Comparison of ENCODE assay signal across 20 cellular contexts in genomic region chr14:34616360-34616759, GRCh38. TPM values are rescaled to one million over a fixed set of nuclear protein-coding genes. Genes with fewer than 3 reads are reported as not detected.
DNase-seq lines count a peak whose midpoint lies in the region; ATAC-seq and TF ChIP-seq lines count a peak whose summit lies in the region.
"Had no signal": no experiment of that assay in that cellular context is flagged by ENCODE, and none has a peak within 500 bp of the region (broad histone marks: within the 10 kb centered on the region; RNA-seq: fewer than 3 reads in every experiment).

No MANE protein-coding gene starts in this region.

- DNase-seq in activated CD8-positive, alpha-beta memory T cell treated with anti-CD3 and anti-CD28 coated beads for 24 hours: peak; percentile 11
- DNase-seq in activated CD8-positive, alpha-beta memory T cell treated with anti-CD3 and anti-CD28 coated beads, Interleukin-2, amount 50 U/mL, for 48 hours: no peak
- DNase-seq in T-helper 17 cell: no peak
- DNase-seq in endodermal cell: peak; percentile 13
- DNase-seq in osteocyte (ENCODE audit: extremely low spot score, unreplicated experiment): peak; percentile 7
- no peak for DNase-seq in activated T-helper 1 cell treated with anti-CD3 and anti-CD28 coated beads, Interleukin-12 subunit alpha, Interleukin-12 subunit beta, Interleukin-2, Interleukin-4 antibody, amounts not matched to agents 30 ng/mL and 10 ng/mL and 1 ng/mL, durations not matched to agents 14 hours and 24 hours and 36 hours (ENCODE audit: low spot score)
- DNase-seq: Caco-2; CD4-positive, CD25-positive, alpha-beta regulatory T cell; CD8-positive, alpha-beta T cell; DMS153; DND-41; GOT3; HFFc6 had no signal

- no peak overlapping the region for H3K4me3 ChIP-seq in endodermal cell (ENCODE audit: low read length)
- H3K4me3 ChIP-seq: BLaER1, HAP-1 had no signal

- H3K9me3 Mint-ChIP-seq in endodermal cell: no peaks in the 10 kb centered on the region
- H3K9me3 Mint-ChIP-seq in osteocyte (ENCODE audit: unreplicated experiment): no peaks in the 10 kb centered on the region
- H3K9me3 Mint-ChIP-seq in activated T-helper 1 cell treated with anti-CD3 and anti-CD28 coated beads, Interleukin-12 subunit alpha, Interleukin-12 subunit beta, Interleukin-2, Interleukin-4 antibody, amounts not matched to agents 30 ng/mL and 10 ng/mL and 1 ng/mL, durations not matched to agents 14 hours and 24 hours and 36 hours: no peaks in the 10 kb centered on the region
- H3K9me3 Mint-ChIP-seq: CD4-positive, CD25-positive, alpha-beta regulatory T cell; CD8-positive, alpha-beta T cell; HFFc6 had no signal

- TF ChIP-seq CTCF in endodermal cell (conservative IDR thresholded peaks at IDR 0.05) (no peak), osteocyte (IDR thresholded peaks at IDR 0.05) (no peak)

- ATAC-seq in T-helper 17 cell: no peak
- no peak for ATAC-seq in GM21737 (IDR thresholded peaks at IDR 0.05; ENCODE audit: unreplicated experiment)
- no peak for ATAC-seq in HG03378 (IDR thresholded peaks at IDR 0.05; ENCODE audit: unreplicated experiment)
- ATAC-seq: CD8-positive, alpha-beta T cell had no signal

- H3K9ac ChIP-seq in endodermal cell (ENCODE audit: extremely low read depth, low read length, poor library complexity, severe bottlenecking): no peak overlapping the region
- H3K9ac ChIP-seq: BLaER1 had no signal

- intact Hi-C loops in activated T-helper 1 cell treated with anti-CD3 and anti-CD28 coated beads, Interleukin-12 subunit alpha, Interleukin-12 subunit beta, Interleukin-2, Interleukin-4 antibody, amounts not matched to agents 30 ng/mL and 10 ng/mL and 1 ng/mL, durations not matched to agents 14 hours and 24 hours and 36 hours (cut with micrococcal nuclease): loop anchor here (5.0 kb wide), 1 partner anchor 154 kb away; the partner anchor contains the start of gene SPTSSA

- no peaks in the 10 kb centered on the region for H3K27me3 ChIP-seq in endodermal cell (ENCODE audit: control insufficient read depth, insufficient read depth, low read length, poor library complexity, severe bottlenecking)
- H3K27me3 ChIP-seq: BLaER1 had no signal

- H3K9me3 ChIP-seq in T-helper 17 cell (ENCODE audit: control insufficient read depth, low read length, poor library complexity, severe bottlenecking): no peaks in the 10 kb centered on the region
- H3K9me3 ChIP-seq in endodermal cell (ENCODE audit: control insufficient read depth, low read length): no peaks in the 10 kb centered on the region
- H3K9me3 ChIP-seq: BLaER1, Caco-2, HAP-1 had no signal

- peaks cover 13% of the 10 kb centered on the region for H3K36me3 ChIP-seq in endodermal cell (ENCODE audit: control insufficient read depth, insufficient read depth, low read length)

- peaks cover 27% of the 10 kb centered on the region for H3K4me1 Mint-ChIP-seq in T-helper 17 cell
- H3K4me1 Mint-ChIP-seq in endodermal cell: no peaks in the 10 kb centered on the region
- peaks cover 9% of the 10 kb centered on the region for H3K4me1 Mint-ChIP-seq in osteocyte (ENCODE audit: unreplicated experiment)
- peaks cover 21% of the 10 kb centered on the region for H3K4me1 Mint-ChIP-seq in activated T-helper 1 cell treated with anti-CD3 and anti-CD28 coated beads, Interleukin-12 subunit alpha, Interleukin-12 subunit beta, Interleukin-2, Interleukin-4 antibody, amounts not matched to agents 30 ng/mL and 10 ng/mL and 1 ng/mL, durations not matched to agents 14 hours and 24 hours and 36 hours (ENCODE audit: low read depth)

- WGBS in endodermal cell (ENCODE audit: insufficient coverage in 1 of 2, insufficient read length in 1 of 2), 2 experiments: 95 to 96% methylated on average over 3 to 5 of the region's 6 CpGs

- H3K27me3 Mint-ChIP-seq in T-helper 17 cell (no peaks in the 10 kb centered on the region), endodermal cell (ENCODE audit: insufficient read depth) (no peaks in the 10 kb centered on the region), osteocyte (ENCODE audit: unreplicated experiment) (no peaks in the 10 kb centered on the region)
- no peaks in the 10 kb centered on the region for H3K27me3 Mint-ChIP-seq in activated T-helper 1 cell treated with anti-CD3 and anti-CD28 coated beads, Interleukin-12 subunit alpha, Interleukin-12 subunit beta, Interleukin-2, Interleukin-4 antibody, amounts not matched to agents 30 ng/mL and 10 ng/mL and 1 ng/mL, durations not matched to agents 14 hours and 24 hours and 36 hours (ENCODE audit: insufficient read depth)
- H3K27me3 Mint-ChIP-seq: B cell; CD4-positive, CD25-positive, alpha-beta regulatory T cell had no signal

- no peak overlapping the region for H3K4me3 Mint-ChIP-seq in T-helper 17 cell
- H3K4me3 Mint-ChIP-seq in endodermal cell: no peak overlapping the region
- H3K4me3 Mint-ChIP-seq in osteocyte (ENCODE audit: unreplicated experiment): no peak overlapping the region
- no peak overlapping the region for H3K4me3 Mint-ChIP-seq in activated T-helper 1 cell treated with anti-CD3 and anti-CD28 coated beads, Interleukin-12 subunit alpha, Interleukin-12 subunit beta, Interleukin-2, Interleukin-4 antibody, amounts not matched to agents 30 ng/mL and 10 ng/mL and 1 ng/mL, durations not matched to agents 14 hours and 24 hours and 36 hours
- H3K4me3 Mint-ChIP-seq: B cell; CD4-positive, CD25-positive, alpha-beta regulatory T cell; CD8-positive, alpha-beta T cell; HFFc6 had no signal

- no peaks in the 10 kb centered on the region for H3K4me1 ChIP-seq in endodermal cell (ENCODE audit: control insufficient read depth, insufficient read depth, low read length)
- H3K4me1 ChIP-seq: Caco-2 had no signal

- peak overlapping the region; percentile 88 for H3K27ac Mint-ChIP-seq in T-helper 17 cell
- no peak overlapping the region for H3K27ac Mint-ChIP-seq in endodermal cell
- H3K27ac Mint-ChIP-seq in osteocyte (ENCODE audit: unreplicated experiment): no peak overlapping the region
- H3K27ac Mint-ChIP-seq in activated T-helper 1 cell treated with anti-CD3 and anti-CD28 coated beads, Interleukin-12 subunit alpha, Interleukin-12 subunit beta, Interleukin-2, Interleukin-4 antibody, amounts not matched to agents 30 ng/mL and 10 ng/mL and 1 ng/mL, durations not matched to agents 14 hours and 24 hours and 36 hours: no peak overlapping the region
- H3K27ac Mint-ChIP-seq: B cell; CD8-positive, alpha-beta T cell had no signal

- H3K27ac ChIP-seq in endodermal cell (ENCODE audit: low read depth, low read length): no peak overlapping the region
- H3K27ac ChIP-seq: 22Rv1, BLaER1, C4-2B had no signal

- H3K36me3 Mint-ChIP-seq in T-helper 17 cell (ENCODE audit: low read depth) (peaks cover 8% of the 10 kb centered on the region), endodermal cell (ENCODE audit: low read depth) (peaks cover 55% of the 10 kb centered on the region), osteocyte (ENCODE audit: unreplicated experiment) (peaks cover 24% of the 10 kb centered on the region)
- H3K36me3 Mint-ChIP-seq in activated T-helper 1 cell treated with anti-CD3 and anti-CD28 coated beads, Interleukin-12 subunit alpha, Interleukin-12 subunit beta, Interleukin-2, Interleukin-4 antibody, amounts not matched to agents 30 ng/mL and 10 ng/mL and 1 ng/mL, durations not matched to agents 14 hours and 24 hours and 36 hours (ENCODE audit: low read depth): peaks cover 26% of the 10 kb centered on the region

RNA-seq across cellular contexts. Expression of gene SNX6, which starts 13.6 kb away (rescaled TPM):
- total RNA-seq in T-helper 17 cell: 10 to 100 TPM; 67.3 to 87.2 TPM
- 10 to 100 TPM; 69.6 to 73.2 TPM for total RNA-seq in endodermal cell
- 97.3 TPM for polyA plus RNA-seq in endodermal cell (2013, experiment 1 of 2)
- polyA plus RNA-seq in endodermal cell (2013, experiment 2 of 2): 96.2 TPM
- 80.0 and 92.0 TPM in 2 replicates for total RNA-seq in osteocyte
- total RNA-seq in activated T-helper 1 cell treated with anti-CD3 and anti-CD28 coated beads, Interleukin-12 subunit alpha, Interleukin-12 subunit beta, Interleukin-2, Interleukin-4 antibody, amounts not matched to agents 30 ng/mL and 10 ng/mL and 1 ng/mL, durations not matched to agents 14 hours and 24 hours and 36 hours: 70.3 and 75.6 TPM in 2 replicates

Comparison
In these comparisons a context has a peak if more than half of its experiments do, and no peak if none do; other contexts are left out.
1. DNase-seq: peak in activated CD8-positive, alpha-beta memory T cell treated with anti-CD3 and anti-CD28 coated beads for 24 hours (single experiment), endodermal cell (single experiment) and osteocyte (single experiment); none in activated CD8-positive, alpha-beta memory T cell treated with anti-CD3 and anti-CD28 coated beads, Interleukin-2, amount 50 U/mL, for 48 hours (single experiment), T-helper 17 cell (0 of 3) and activated T-helper 1 cell treated with anti-CD3 and anti-CD28 coated beads, Interleukin-12 subunit alpha, Interleukin-12 subunit beta, Interleukin-2, Interleukin-4 antibody, amounts not matched to agents 30 ng/mL and 10 ng/mL and 1 ng/mL, durations not matched to agents 14 hours and 24 hours and 36 hours (single experiment).